In the genomic region with DNA sequence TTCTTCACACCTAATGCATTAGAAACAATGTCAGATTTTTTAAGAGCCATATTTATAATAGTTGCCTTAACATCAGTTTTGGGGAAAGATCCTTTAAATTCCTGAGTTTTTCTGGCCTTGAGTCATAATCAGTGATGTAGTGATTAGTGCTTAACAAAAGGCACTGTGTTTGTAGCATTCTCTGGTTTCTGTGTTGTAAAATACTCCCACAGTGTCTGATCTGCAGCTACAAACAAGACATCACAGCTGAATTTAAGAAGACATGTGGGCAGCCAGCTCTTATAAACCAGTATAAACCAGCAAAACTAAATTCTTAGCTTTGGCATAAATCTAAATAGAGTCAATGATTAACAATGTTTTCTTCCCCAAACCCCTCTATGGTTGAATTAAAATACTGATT, we compare ENCODE assay signal across 16 cellular contexts.
DNase-seq lines count a peak whose midpoint lies in the region; TF ChIP-seq lines count a peak whose summit lies in the region.
"Had no signal": no experiment of that assay in that cellular context is flagged by ENCODE, and none has a peak within 500 bp of the region (broad histone marks: within the 10 kb centered on the region; RNA-seq: fewer than 3 reads in every experiment).

No MANE protein-coding gene starts in this region.

- H3K27me3 ChIP-seq in HUES6 (ENCODE audit: control insufficient read depth, insufficient read depth, low read length) = no peaks in the 10 kb centered on the region
- H3K27me3 ChIP-seq in WERI-Rb-1 (ENCODE audit: insufficient read depth, low read depth, severe bottlenecking) = no peaks in the 10 kb centered on the region

- no peak overlapping the region for H3K4me3 ChIP-seq in HUES6 (ENCODE audit: low read depth, low read length)
- H3K4me3 ChIP-seq in WERI-Rb-1 (ENCODE audit: low read depth, low read length) = no peak overlapping the region

- no peak for TF ChIP-seq CTCF in WERI-Rb-1 (IDR thresholded peaks at IDR 0.05; ENCODE audit: low read depth, low read length)

- no peaks in the 10 kb centered on the region for H3K36me3 ChIP-seq in HUES6 (ENCODE audit: control insufficient read depth, insufficient read depth, low read length)
- no peaks in the 10 kb centered on the region for H3K36me3 ChIP-seq in WERI-Rb-1

- DNase-seq in astrocyte of the hippocampus (ENCODE audit: low read depth, low spot score) (peak; percentile 60), inferior parietal cortex (ENCODE audit: extremely low spot score) (peak; percentile 46), superior temporal gyrus (ENCODE audit: extremely low spot score) (peak; percentile 78), RPMI8226 (no peak), WERI-Rb-1 (no peak)
- no peak for DNase-seq in stimulated activated CD8-positive, alpha-beta memory T cell treated with anti-CD3 and anti-CD28 coated beads, Interleukin-4, amount 100 ng/mL, for 48 hours
- DNase-seq: activated CD8-positive, alpha-beta T cell treated with anti-CD3 and anti-CD28 coated beads for 36 hours; erythroblast; left colon; NCI-H2029 treated with DMSO at 0.1 percent for 48 hours; NCI-H524 treated with DMSO at 0.1 percent for 48 hours; OCI-M1; stimulated activated CD4-positive, alpha-beta T cell treated with anti-CD3 and anti-CD28 coated beads, Interleukin-15, amount 100 ng/mL, for 24 hours had no signal

- H3K27ac ChIP-seq in HUES6 (ENCODE audit: low read depth, low read length) = 0 out of 2 replicates have a peak overlapping the region, but pooled peaks have one; percentile 58
- H3K27ac ChIP-seq in WERI-Rb-1 = no peak overlapping the region
- H3K27ac ChIP-seq: C4-2B, parathyroid adenoma had no signal

- H3K4me1 ChIP-seq in HUES6 (ENCODE audit: control insufficient read depth, insufficient read depth, low read length) = peaks cover 12% of the 10 kb centered on the region
- H3K4me1 ChIP-seq: parathyroid adenoma had no signal

- H3K9me3 ChIP-seq in HUES6 (ENCODE audit: control insufficient read depth, insufficient read depth, low read depth, low read length) (no peaks in the 10 kb centered on the region), WERI-Rb-1 (ENCODE audit: severe bottlenecking) (no peaks in the 10 kb centered on the region)

- H3K9ac ChIP-seq in HUES6 (ENCODE audit: low read length) = no peak overlapping the region
- H3K9ac ChIP-seq: parathyroid adenoma had no signal

Comparison
In these comparisons a context has a peak if more than half of its experiments do, and no peak if none do; other contexts are left out.
1. DNase-seq: peak in astrocyte of the hippocampus (single experiment), inferior parietal cortex (single experiment) and superior temporal gyrus (single experiment); none in RPMI8226 (single experiment), stimulated activated CD8-positive, alpha-beta memory T cell treated with anti-CD3 and anti-CD28 coated beads, Interleukin-4, amount 100 ng/mL, for 48 hours (single experiment) and WERI-Rb-1 (single experiment).